In the genomic region with DNA sequence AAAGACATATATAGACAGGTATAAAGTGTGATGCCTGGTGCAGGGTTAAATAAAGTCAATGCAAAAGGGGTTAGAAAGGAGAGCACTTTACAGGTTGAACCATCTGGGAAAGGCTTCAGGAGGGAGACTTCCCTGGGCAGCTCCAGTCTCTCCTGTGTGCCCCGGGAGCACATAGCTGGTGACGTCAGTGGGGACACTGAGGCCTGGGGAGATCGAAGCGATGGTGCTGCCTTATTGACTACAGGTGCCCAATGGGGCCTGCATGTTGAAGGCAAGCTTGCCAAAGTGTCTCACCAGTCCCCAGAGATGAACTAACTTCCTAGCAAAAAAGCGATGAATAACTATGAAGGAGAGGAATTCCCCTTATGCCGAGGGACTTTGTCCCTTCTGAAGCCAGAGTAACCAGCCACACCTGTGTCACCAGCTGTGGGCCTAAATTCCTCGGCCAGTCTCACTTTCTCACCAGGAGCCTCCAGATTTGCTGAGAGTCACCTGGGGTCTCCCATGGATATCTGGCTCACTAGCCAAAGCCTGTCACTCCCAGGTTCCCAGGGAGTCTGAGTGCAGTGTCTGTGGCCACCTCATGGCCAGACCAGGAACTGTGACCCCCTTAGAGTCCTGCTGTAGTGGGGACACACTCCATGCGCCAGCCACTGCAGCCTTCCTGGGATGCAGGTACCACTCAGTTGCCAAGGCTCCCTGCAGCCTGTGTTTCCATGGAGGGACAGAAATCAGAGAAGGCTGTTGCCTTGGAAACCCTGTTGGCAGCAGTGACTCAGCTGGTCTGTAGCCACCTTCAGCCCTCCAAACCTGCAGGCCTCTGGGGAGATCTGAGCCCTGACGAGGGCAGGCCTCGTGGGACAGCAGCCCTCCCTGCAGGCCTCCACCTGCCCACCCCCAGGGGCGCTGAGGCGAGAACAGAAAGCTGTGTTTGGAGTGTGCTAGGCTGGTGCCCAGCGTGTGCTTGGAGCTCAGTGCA, we compare ENCODE assay signal across 1 cellular context.
TF ChIP-seq lines count a peak whose summit lies in the region.

No MANE protein-coding gene starts in this region.

TF ChIP-seq in HepG2, 621 proteins besides CTCF, POLR2A, EP300 and RAD21 (continued from another document):
- TF ChIP-seq, protein P1, sequence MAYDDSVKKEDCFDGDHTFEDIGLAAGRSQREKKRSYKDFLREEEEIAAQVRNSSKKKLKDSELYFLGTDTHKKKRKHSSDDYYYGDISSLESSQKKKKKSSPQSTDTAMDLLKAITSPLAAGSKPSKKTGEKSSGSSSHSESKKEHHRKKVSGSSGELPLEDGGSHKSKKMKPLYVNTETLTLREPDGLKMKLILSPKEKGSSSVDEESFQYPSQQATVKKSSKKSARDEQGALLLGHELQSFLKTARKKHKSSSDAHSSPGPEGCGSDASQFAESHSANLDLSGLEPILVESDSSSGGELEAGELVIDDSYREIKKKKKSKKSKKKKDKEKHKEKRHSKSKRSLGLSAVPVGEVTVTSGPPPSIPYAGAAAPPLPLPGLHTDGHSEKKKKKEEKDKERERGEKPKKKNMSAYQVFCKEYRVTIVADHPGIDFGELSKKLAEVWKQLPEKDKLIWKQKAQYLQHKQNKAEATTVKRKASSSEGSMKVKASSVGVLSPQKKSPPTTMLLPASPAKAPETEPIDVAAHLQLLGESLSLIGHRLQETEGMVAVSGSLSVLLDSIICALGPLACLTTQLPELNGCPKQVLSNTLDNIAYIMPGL (CRISPR knock-in tag; IDR thresholded peaks at IDR 0.05; ENCODE audit: borderline replicate concordance in 1 of 2, low read depth in 1 of 2): no peak
- no peak for TF ChIP-seq EHMT2 (IDR thresholded peaks at IDR 0.05; ENCODE audit: borderline replicate concordance, low read depth, low read length)
- no peak for TF ChIP-seq SNAPC5 (CRISPR knock-in tag; IDR thresholded peaks at IDR 0.05; ENCODE audit: borderline replicate concordance)
- no peak for TF ChIP-seq ATM (IDR thresholded peaks at IDR 0.05; ENCODE audit: borderline replicate concordance)
- no peak for TF ChIP-seq ZNF569 (CRISPR knock-in tag; IDR thresholded peaks at IDR 0.05; ENCODE audit: borderline replicate concordance)
- TF ChIP-seq RAD51 (IDR thresholded peaks at IDR 0.05; ENCODE audit: borderline replicate concordance): no peak
- no peak for TF ChIP-seq ZNF20 (CRISPR knock-in tag; IDR thresholded peaks at IDR 0.05)
- TF ChIP-seq EED (CRISPR knock-in tag; IDR thresholded peaks at IDR 0.05): no peak
- TF ChIP-seq ZNF382 (CRISPR knock-in tag; IDR thresholded peaks at IDR 0.05; ENCODE audit: borderline replicate concordance): no peak
- TF ChIP-seq BRCA1 (CRISPR knock-in tag; IDR thresholded peaks at IDR 0.05): no peak
